In the genomic region with DNA sequence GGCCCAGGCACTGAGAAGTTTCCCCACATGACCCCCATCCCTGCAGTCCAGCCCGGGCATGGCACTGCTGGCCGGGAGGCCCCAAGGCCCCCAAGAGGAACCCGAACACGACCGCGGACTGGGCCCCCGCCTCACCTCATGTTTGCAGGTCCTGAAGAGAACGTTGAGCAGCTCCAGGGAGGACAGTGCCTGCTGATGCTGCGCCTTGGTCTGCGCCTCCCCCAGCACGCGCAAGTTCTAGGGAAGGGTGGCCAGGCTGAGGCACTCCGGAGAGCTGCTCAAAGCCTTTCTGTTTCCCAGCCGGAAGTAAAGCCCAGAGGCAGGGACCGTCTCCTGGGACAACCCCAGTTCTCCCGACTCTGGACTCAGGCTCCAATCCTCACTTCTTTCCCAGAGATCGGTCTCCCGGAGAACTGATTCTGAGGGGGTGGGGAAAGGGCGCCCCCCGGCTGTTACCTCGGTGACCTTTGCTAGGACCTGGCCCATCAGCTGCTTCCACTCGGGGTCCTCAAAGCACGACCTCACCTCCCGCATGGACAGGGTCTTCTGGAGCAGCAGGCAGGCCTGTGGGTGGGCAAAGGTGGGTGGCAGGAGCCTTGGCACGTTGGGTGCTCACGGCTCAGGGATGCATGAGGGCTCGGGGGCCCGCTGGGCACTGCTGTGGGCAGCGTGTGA, we compare ENCODE assay signal across 20 cellular contexts. TPM values are rescaled to one million over a fixed set of nuclear protein-coding genes. Genes with fewer than 3 reads are reported as not detected.
DNase-seq lines count a peak whose midpoint lies in the region; ATAC-seq and TF ChIP-seq lines count a peak whose summit lies in the region.
"Had no signal": no experiment of that assay in that cellular context is flagged by ENCODE, and none has a peak within 500 bp of the region (broad histone marks: within the 10 kb centered on the region; RNA-seq: fewer than 3 reads in every experiment).

No MANE protein-coding gene starts in this region.

- H3F3A ChIP-seq in GM23248 (ENCODE audit: insufficient read depth) = no peaks in the 10 kb centered on the region

- CTCF ChIA-PET in RWPE1 (lab: Yijun Ruan, JAX) (interaction anchor here (0.6 to 0.7 kb wide), 2 partner anchors 86 to 651 kb away, joined by 3 read pairs; no protein-coding TSS in a partner anchor), HEK293T (lab: Yijun Ruan, JAX) (interaction anchor here (1.5 kb wide), 1 partner anchor 121 kb away, joined by 5 read pairs; no protein-coding TSS in a partner anchor)

- H3K27me3 ChIP-seq in left ventricle myocardium inferior (ENCODE audit: low read depth) (no peaks in the 10 kb centered on the region), gastrocnemius medialis (no peaks in the 10 kb centered on the region), GM23248 (replicated peaks; ENCODE audit: insufficient read depth) (no peaks in the 10 kb centered on the region)
- H3K27me3 ChIP-seq: hepatocyte had no signal

- TF ChIP-seq CTCF in GM12872 (IDR thresholded peaks at IDR 0.05; ENCODE audit: insufficient read depth, low read depth, low read length) (0 out of 3 replicates have a peak, but pooled peaks have one; percentile 5), RWPE1 (conservative IDR thresholded peaks at IDR 0.05; ENCODE audit: low read depth) (no peak), left ventricle myocardium inferior (IDR thresholded peaks at IDR 0.05; ENCODE audit: borderline replicate concordance) (no peak), gastrocnemius medialis (IDR thresholded peaks at IDR 0.05 in 4 of 5, conservative IDR thresholded peaks at IDR 0.05 in 1 of 5) (no peak)

- H3K4me1 ChIP-seq in left ventricle myocardium inferior (peaks cover 58% of the 10 kb centered on the region), gastrocnemius medialis (peaks cover 29 to 48% of the 10 kb centered on the region in 2 donors), GM23248 (ENCODE audit: insufficient read depth) (no peaks in the 10 kb centered on the region)

- H3K9ac ChIP-seq in GM23248 = no peak overlapping the region

- no peak overlapping the region for H2AFZ ChIP-seq in GM23248
- H2AFZ ChIP-seq: hepatocyte had no signal

- TF ChIP-seq POLR2A in gastrocnemius medialis (IDR thresholded peaks at IDR 0.05) (no peak), erythroblast (IDR thresholded peaks at IDR 0.05; ENCODE audit: low read length) (no peak)

- intact Hi-C loops in left ventricle myocardium inferior (cut with micrococcal nuclease) (no loop called here), gastrocnemius medialis (cut with DNase I; ENCODE audit: low total_unique reads) (no loop called here)

- in situ Hi-C loops in gastrocnemius medialis (cut with MboI; ENCODE audit: low sequenced_read_pairs in 4 of 4) = no loop called here
- in situ Hi-C loops in GM23248 (cut with MboI) = no loop called here

- H3K27ac ChIP-seq in RWPE1 (peak overlapping the region; percentile 49), left ventricle myocardium inferior (replicated peaks) (peak overlapping the region; percentile 80), gastrocnemius medialis (peak overlapping the region; percentile 57 to 79 (median 70)), GM23248 (no peak overlapping the region)
- H3K27ac ChIP-seq: hepatocyte had no signal

- H3K4me2 ChIP-seq in GM23248 (ENCODE audit: unreplicated experiment) = no peak overlapping the region
- H3K4me2 ChIP-seq: hepatocyte had no signal

- POLR2A ChIA-PET in RWPE1 (lab: Yijun Ruan, JAX; ENCODE audit: low non-redundant PET) = no interaction called here
- POLR2A ChIA-PET in HEK293T (lab: Yijun Ruan, JAX) = interaction anchor here (1.8 kb wide), 1 partner anchor 12 kb away, joined by 5 read pairs; no protein-coding TSS in a partner anchor

- H3K79me2 ChIP-seq in GM23248 (ENCODE audit: insufficient read depth) = no peaks in the 10 kb centered on the region
- H3K79me2 ChIP-seq: hepatocyte had no signal

- H3K9me3 ChIP-seq in left ventricle myocardium inferior (replicated peaks) (no peaks in the 10 kb centered on the region), gastrocnemius medialis (no peaks in the 10 kb centered on the region), GM23248 (ENCODE audit: low read depth) (no peaks in the 10 kb centered on the region)

- H4K20me1 ChIP-seq in GM23248 (ENCODE audit: insufficient read depth) = no peaks in the 10 kb centered on the region

- H3K36me3 ChIP-seq in left ventricle myocardium inferior = peaks cover 70% of the 10 kb centered on the region
- H3K36me3 ChIP-seq in gastrocnemius medialis = peaks cover 0 to 59% of the 10 kb centered on the region in 2 donors
- no peaks in the 10 kb centered on the region for H3K36me3 ChIP-seq in GM23248 (ENCODE audit: low read depth)

- 95 to 96% methylated on average over 24 to 29 of the region's 29 CpGs for WGBS in GM23248 (ENCODE audit: low coverage in 1 of 2, low lambda C conversion rate in 2 of 2, missing lambda C conversion rate in 2 of 2), 2 experiments

- DNase-seq in RWPE1 (ENCODE audit: low spot score) (no peak), left ventricle myocardium inferior (no peak), gastrocnemius medialis (no peak), HEK293T (ENCODE audit: extremely low spot score) (no peak), GM23248 (no peak), erythroblast (lab: John Stamatoyannopoulos, UW) (no peak)
- DNase-seq: activated CD4-positive, alpha-beta T cell treated with anti-CD3 and anti-CD28 coated beads for 4 hours; AML-193; NCI-H2029 treated with DMSO at 0.1 percent for 48 hours; NCI-H69; RPMI8226; stimulated activated naive CD8-positive, alpha-beta T cell treated with anti-CD3 and anti-CD28 coated beads, Interleukin-15, Interleukin-2, amounts not matched to agents 100 U/mL and 50 U/mL, for 24 hours; T-helper 17 cell had no signal

- H3K4me3 ChIP-seq in left ventricle myocardium inferior (peak overlapping the region; percentile 21), gastrocnemius medialis (no peak overlapping the region), GM23248 (no peak overlapping the region)
- H3K4me3 ChIP-seq: hepatocyte had no signal

- H3K9me2 ChIP-seq in GM23248 (ENCODE audit: insufficient read depth) = no peaks in the 10 kb centered on the region

- ATAC-seq in gastrocnemius medialis = peak; percentile 10 to 11
- ATAC-seq in HG02759 (IDR thresholded peaks at IDR 0.05; ENCODE audit: unreplicated experiment) = no peak
- ATAC-seq: activated naive CD4-positive, alpha-beta T cell treated with anti-CD3 and anti-CD28 coated beads, Interleukin-2, amount 50 U/mL, for 72 hours; natural killer cell treated with Interleukin-12 subunit alpha and Interleukin-12 subunit beta and Interleukin-15 and Interleukin-18, amount 100 ng/mL, for 72 hours; sciatic nerve; stimulated activated naive CD8-positive, alpha-beta T cell treated with anti-CD3 and anti-CD28 coated beads, Interleukin-15, Interleukin-2, amounts not matched to agents 100 U/mL and 50 U/mL, for 24 hours; T-helper 17 cell had no signal

TF ChIP-seq in HEK293T, 16 proteins besides CTCF, POLR2A, EP300 and RAD21:
- no peak for TF ChIP-seq ZNF384 (IDR thresholded peaks at IDR 0.05)
- TF ChIP-seq HDGF (IDR thresholded peaks at IDR 0.05; ENCODE audit: borderline replicate concordance) = no peak
- TF ChIP-seq LEF1 (IDR thresholded peaks at IDR 0.05; ENCODE audit: borderline replicate concordance) = no peak
- TF ChIP-seq SUZ12 (IDR thresholded peaks at IDR 0.05) = no peak
- no peak for TF ChIP-seq FOXA1 (IDR thresholded peaks at IDR 0.05)
- TF ChIP-seq CTBP1 (IDR thresholded peaks at IDR 0.05; ENCODE audit: borderline replicate concordance) = no peak
- TF ChIP-seq, protein P1, sequence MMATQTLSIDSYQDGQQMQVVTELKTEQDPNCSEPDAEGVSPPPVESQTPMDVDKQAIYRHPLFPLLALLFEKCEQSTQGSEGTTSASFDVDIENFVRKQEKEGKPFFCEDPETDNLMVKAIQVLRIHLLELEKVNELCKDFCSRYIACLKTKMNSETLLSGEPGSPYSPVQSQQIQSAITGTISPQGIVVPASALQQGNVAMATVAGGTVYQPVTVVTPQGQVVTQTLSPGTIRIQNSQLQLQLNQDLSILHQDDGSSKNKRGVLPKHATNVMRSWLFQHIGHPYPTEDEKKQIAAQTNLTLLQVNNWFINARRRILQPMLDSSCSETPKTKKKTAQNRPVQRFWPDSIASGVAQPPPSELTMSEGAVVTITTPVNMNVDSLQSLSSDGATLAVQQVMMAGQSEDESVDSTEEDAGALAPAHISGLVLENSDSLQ (IDR thresholded peaks at IDR 0.05) = no peak
- no peak for TF ChIP-seq FOXM1 (IDR thresholded peaks at IDR 0.05; ENCODE audit: borderline replicate concordance)
- no peak for TF ChIP-seq NFRKB (IDR thresholded peaks at IDR 0.05)
- no peak for TF ChIP-seq FOXK2 (IDR thresholded peaks at IDR 0.05)
- no peak for TF ChIP-seq ELF4 (IDR thresholded peaks at IDR 0.05)
- TF ChIP-seq TARDBP (IDR thresholded peaks at IDR 0.05) = no peak
- no peak for TF ChIP-seq ARNT (IDR thresholded peaks at IDR 0.05)
- no peak for TF ChIP-seq BHLHE40 (IDR thresholded peaks at IDR 0.05; ENCODE audit: borderline replicate concordance)
- no peak for TF ChIP-seq SP1 (IDR thresholded peaks at IDR 0.05)
- TF ChIP-seq L3MBTL2 (conservative IDR thresholded peaks at IDR 0.05) = no peak

RNA-seq across cellular contexts. Expression of a gene that starts 13.7 kb away (rescaled TPM):
- total RNA-seq in left ventricle myocardium inferior (21.3 TPM), gastrocnemius medialis (10 to 100 TPM; 42.5 to 60.2 (median 48.9) TPM)
- total RNA-seq in GM23248 (2014; rRNA removed; shearing (Covaris generic)) = 51.7 and 56.4 TPM in 2 replicates
- 41.8 and 42.4 TPM in 2 replicates for polyA plus RNA-seq in GM23248 (2016; fragmentation: Nextera tagmentation; extraction: Ambion mirVana)

RNA-seq across cellular contexts. Expression of a gene that starts 18.9 kb away (rescaled TPM):
- not detected for total RNA-seq in left ventricle myocardium inferior
- under 1 TPM in 1 of 4 donors, not detected in 3; 0.63 TPM for total RNA-seq in gastrocnemius medialis
- total RNA-seq in GM23248 (2014; rRNA removed; shearing (Covaris generic)) = not detected in 2 replicates
- not detected in 2 replicates for polyA plus RNA-seq in GM23248 (2016; fragmentation: Nextera tagmentation; extraction: Ambion mirVana)
- total RNA-seq: activated naive CD4-positive, alpha-beta T cell treated with anti-CD3 and anti-CD28 coated beads, Interleukin-2, amount 50 U/mL, for 72 hours; hepatocyte; natural killer cell treated with Interleukin-12 subunit alpha and Interleukin-12 subunit beta and Interleukin-15 and Interleukin-18, amount 100 ng/mL, for 72 hours; sciatic nerve; T-helper 17 cell had no signal
- polyA plus RNA-seq: hepatocyte had no signal

RNA-seq across cellular contexts. Expression of a gene that starts 42.8 kb away (rescaled TPM):
- total RNA-seq in left ventricle myocardium inferior = 11.2 TPM
- total RNA-seq in gastrocnemius medialis = 1 to 10 TPM; 2.7 to 6.2 (median 4.2) TPM
- not detected in 2 replicates for total RNA-seq in GM23248 (2014; rRNA removed; shearing (Covaris generic))
- polyA plus RNA-seq in GM23248 (2016; fragmentation: Nextera tagmentation; extraction: Ambion mirVana) = 0.29 TPM in 1 of 2 replicates, not detected in the other
- total RNA-seq: natural killer cell treated with Interleukin-12 subunit alpha and Interleukin-12 subunit beta and Interleukin-15 and Interleukin-18, amount 100 ng/mL, for 72 hours had no signal

RNA-seq across cellular contexts. Expression of a gene that starts 42.9 kb away (rescaled TPM):
- total RNA-seq in left ventricle myocardium inferior (33.4 TPM), gastrocnemius medialis (100 to 1,000 TPM; 110 to 588 (median 420) TPM)
- not detected in 2 replicates for total RNA-seq in GM23248 (2014; rRNA removed; shearing (Covaris generic))
- not detected in 2 replicates for polyA plus RNA-seq in GM23248 (2016; fragmentation: Nextera tagmentation; extraction: Ambion mirVana)
- total RNA-seq: activated naive CD4-positive, alpha-beta T cell treated with anti-CD3 and anti-CD28 coated beads, Interleukin-2, amount 50 U/mL, for 72 hours; left lobe of liver; natural killer cell treated with Interleukin-12 subunit alpha and Interleukin-12 subunit beta and Interleukin-15 and Interleukin-18, amount 100 ng/mL, for 72 hours; T-helper 17 cell had no signal
